In genomic region chr20:50533464-50533863, GRCh38 we compare ENCODE assay signal across 12 cellular contexts.
"Had no signal": no experiment of that assay in that cellular context is flagged by ENCODE, and none has a peak within 500 bp of the region (broad histone marks: within the 10 kb centered on the region; RNA-seq: fewer than 3 reads in every experiment).

No MANE protein-coding gene starts in this region.

- H3K27ac Mint-ChIP-seq: activated naive CD8-positive, alpha-beta T cell; neural progenitor cell had no signal

- H3K27me3 Mint-ChIP-seq: activated naive CD8-positive, alpha-beta T cell had no signal

- H3K9ac ChIP-seq: neural progenitor cell had no signal

- H3K4me3 ChIP-seq: left lung, neural progenitor cell, skin epidermis, transverse colon had no signal

- H3K27ac ChIP-seq: foreskin keratinocyte, neural progenitor cell, transverse colon, WERI-Rb-1 had no signal

- DNase-seq: activated CD4-positive, alpha-beta T cell treated with anti-CD3 and anti-CD28 coated beads for 48 hours; activated gamma-delta T cell; foreskin keratinocyte; left lung; mesendoderm; substantia nigra; T-helper 1 cell; transverse colon; WERI-Rb-1 had no signal

- H3K27me3 ChIP-seq: foreskin keratinocyte, left lung, neural progenitor cell, transverse colon had no signal

- H3K9me3 Mint-ChIP-seq: neural progenitor cell had no signal

- H2AFZ ChIP-seq: neural progenitor cell had no signal

- H3K36me3 ChIP-seq: left lung, neural progenitor cell, transverse colon, WERI-Rb-1 had no signal

- H3K4me2 ChIP-seq: neural progenitor cell had no signal

- ATAC-seq: foreskin keratinocyte, left lung had no signal

- H3K9me3 ChIP-seq: left lung, transverse colon had no signal

- H3K4me3 Mint-ChIP-seq: activated naive CD8-positive, alpha-beta T cell; neural progenitor cell had no signal
